8 cellular contexts compared by ENCODE assay signal in the genomic region with DNA sequence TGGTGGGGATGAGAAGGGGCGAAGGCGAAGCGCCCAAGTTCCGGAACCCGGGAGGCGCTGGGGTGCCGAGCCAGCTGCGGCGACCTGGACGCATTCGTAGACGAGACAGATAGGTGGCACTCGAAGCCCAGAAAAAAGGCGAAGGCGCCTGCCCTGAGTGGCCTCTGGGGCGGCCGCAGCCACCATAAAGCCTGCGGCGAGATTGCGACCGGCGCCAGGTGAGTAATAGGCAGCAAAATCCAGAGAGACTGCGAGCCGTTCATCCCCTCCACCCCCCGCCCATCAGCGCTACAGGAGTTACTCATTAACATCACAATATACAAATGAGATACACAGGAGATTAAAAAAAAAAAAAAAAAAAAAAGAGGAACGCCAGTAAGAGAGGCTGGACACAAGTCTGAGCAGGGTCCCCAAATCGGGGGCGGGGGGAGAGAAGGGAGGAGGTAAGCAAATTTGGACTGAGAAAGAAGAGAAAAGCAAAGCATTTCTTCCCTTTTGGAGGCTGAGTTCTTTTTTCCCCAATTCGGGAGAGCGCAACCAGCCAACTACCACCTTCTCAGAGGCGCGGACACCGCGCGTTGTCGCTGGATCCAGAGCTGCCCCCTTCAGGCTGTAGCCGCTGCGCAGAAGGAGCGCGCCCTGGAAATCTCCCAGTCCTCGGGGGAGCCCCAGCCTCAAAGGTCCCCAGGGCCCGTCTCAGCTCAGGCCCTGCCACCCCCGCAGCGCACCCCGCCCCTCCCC. TPM values are rescaled to one million over a fixed set of nuclear protein-coding genes. Genes with fewer than 3 reads are reported as not detected.
DNase-seq lines count a peak whose midpoint lies in the region; ATAC-seq and TF ChIP-seq lines count a peak whose summit lies in the region.

No MANE protein-coding gene starts in this region.

- no peaks in the 10 kb centered on the region for H3K36me3 Mint-ChIP-seq in Calu3 (ENCODE audit: insufficient read depth, unreplicated experiment)
- no peaks in the 10 kb centered on the region for H3K36me3 Mint-ChIP-seq in activated T-cell treated with anti-CD3 and anti-CD28 coated beads, Interleukin-2, amount 50 U/mL, for 4 hours (ENCODE audit: insufficient read depth)

- peaks cover 11% of the 10 kb centered on the region for H3K27me3 Mint-ChIP-seq in Calu3 (ENCODE audit: unreplicated experiment)
- peaks cover 82% of the 10 kb centered on the region for H3K27me3 Mint-ChIP-seq in activated T-cell treated with anti-CD3 and anti-CD28 coated beads, Interleukin-2, amount 50 U/mL, for 4 hours (ENCODE audit: low read depth)

- H3K9me3 Mint-ChIP-seq in Calu3 (ENCODE audit: low read depth, unreplicated experiment), result no peaks in the 10 kb centered on the region
- no peaks in the 10 kb centered on the region for H3K9me3 Mint-ChIP-seq in activated T-cell treated with anti-CD3 and anti-CD28 coated beads, Interleukin-2, amount 50 U/mL, for 4 hours

- peaks cover 10% of the 10 kb centered on the region for H3K4me1 Mint-ChIP-seq in Calu3 (ENCODE audit: low read depth, unreplicated experiment)
- H3K4me1 Mint-ChIP-seq in activated T-cell treated with anti-CD3 and anti-CD28 coated beads, Interleukin-2, amount 50 U/mL, for 4 hours (ENCODE audit: low read depth), result no peaks in the 10 kb centered on the region

- ATAC-seq in esophagus mucosa (peak; percentile 92), HG03460 (IDR thresholded peaks at IDR 0.05; ENCODE audit: unreplicated experiment) (no peak)
- ATAC-seq in activated T-cell treated with anti-CD3 and anti-CD28 coated beads, Interleukin-2, amount 50 U/mL, for 4 hours, result no peak

- H3K4me3 Mint-ChIP-seq in Calu3 (ENCODE audit: low read depth, unreplicated experiment), result peak overlapping the region; percentile 66
- no peak overlapping the region for H3K4me3 Mint-ChIP-seq in activated T-cell treated with anti-CD3 and anti-CD28 coated beads, Interleukin-2, amount 50 U/mL, for 4 hours

- H3K4me3 ChIP-seq in HFF-Myc (replicated peaks; ENCODE audit: low read depth, low read length) (peak overlapping the region; percentile 73), urinary bladder (ENCODE audit: low read depth, low read length) (peak overlapping the region; percentile 44)

- intact Hi-C loops in Calu3 (cut with micrococcal nuclease; ENCODE audit: unreplicated experiment), result no loop called here

- no peak overlapping the region for H3K27ac Mint-ChIP-seq in Calu3 (ENCODE audit: unreplicated experiment)

- peaks cover 2% of the 10 kb centered on the region for H3K36me3 ChIP-seq in urinary bladder (ENCODE audit: insufficient read depth)

- TF ChIP-seq CTCF in Calu3 (IDR thresholded peaks at IDR 0.05; ENCODE audit: unreplicated experiment) (no peak), HFF-Myc (IDR thresholded peaks at IDR 0.05; ENCODE audit: low read depth, low read length, missing control alignments) (peak; percentile 40)

- DNase-seq in Calu3 (peak; percentile 86), HFF-Myc (ENCODE audit: extremely low read depth, low read depth) (no peak), RKO (ENCODE audit: low spot score) (peak; percentile 88), midbrain (lab: John Stamatoyannopoulos, UW) (peak; percentile 54)
- DNase-seq in activated T-cell treated with anti-CD3 and anti-CD28 coated beads, Interleukin-2, amount 50 U/mL, for 4 hours, result no peak

- CTCF ChIA-PET in Calu3 (lab: Charles Lee), result interaction anchor here (0.6 to 1.7 kb wide), 5 partner anchors 16 to 1265 kb away, joined by 3 to 9 read pairs (median 7); partner anchors contain the start of gene TBX3

- WGBS in urinary bladder, result under 1% methylated on average over 46 of the region's 46 CpGs

- no TSS peak for BruUV-seq in Calu3 (replicated peaks; lab: Mats Ljungman, UMichigan)

- peak overlapping the region; percentile 63 for H3K27ac ChIP-seq in urinary bladder (ENCODE audit: low read depth)

- no peaks in the 10 kb centered on the region for H3K4me1 ChIP-seq in urinary bladder (ENCODE audit: insufficient read depth)

RNA-seq across cellular contexts. Expression of gene TBX3, which starts 15.7 kb away (rescaled TPM):
- total RNA-seq in Calu3 (2022), result 1.4 and 2.3 TPM in 2 replicates
- 2.4 TPM for total RNA-seq in esophagus mucosa
- 123 TPM for total RNA-seq in urinary bladder
- 53.8 TPM for polyA plus RNA-seq in urinary bladder
- total RNA-seq in activated T-cell treated with anti-CD3 and anti-CD28 coated beads, Interleukin-2, amount 50 U/mL, for 4 hours, result under 1 TPM; 0.18 to 0.30 (median 0.24) TPM

Comparison
In these comparisons a context has a peak if more than half of its experiments do, and no peak if none do; other contexts are left out.
1. DNase-seq: peak in Calu3 (single experiment), RKO (single experiment) and midbrain (single experiment); none in HFF-Myc (single experiment) and activated T-cell treated with anti-CD3 and anti-CD28 coated beads, Interleukin-2, amount 50 U/mL, for 4 hours (single experiment).
2. RNA of gene TBX3, which starts 15.7 kb away (total RNA-seq): 123 TPM in urinary bladder (single experiment); 2.4 TPM in esophagus mucosa (single experiment), 1.4 to 2.3 TPM in Calu3 and 0.18 to 0.30 TPM in activated T-cell treated with anti-CD3 and anti-CD28 coated beads, Interleukin-2, amount 50 U/mL, for 4 hours; every median in the first group is over 10 times any median in the second.